In the genomic region with DNA sequence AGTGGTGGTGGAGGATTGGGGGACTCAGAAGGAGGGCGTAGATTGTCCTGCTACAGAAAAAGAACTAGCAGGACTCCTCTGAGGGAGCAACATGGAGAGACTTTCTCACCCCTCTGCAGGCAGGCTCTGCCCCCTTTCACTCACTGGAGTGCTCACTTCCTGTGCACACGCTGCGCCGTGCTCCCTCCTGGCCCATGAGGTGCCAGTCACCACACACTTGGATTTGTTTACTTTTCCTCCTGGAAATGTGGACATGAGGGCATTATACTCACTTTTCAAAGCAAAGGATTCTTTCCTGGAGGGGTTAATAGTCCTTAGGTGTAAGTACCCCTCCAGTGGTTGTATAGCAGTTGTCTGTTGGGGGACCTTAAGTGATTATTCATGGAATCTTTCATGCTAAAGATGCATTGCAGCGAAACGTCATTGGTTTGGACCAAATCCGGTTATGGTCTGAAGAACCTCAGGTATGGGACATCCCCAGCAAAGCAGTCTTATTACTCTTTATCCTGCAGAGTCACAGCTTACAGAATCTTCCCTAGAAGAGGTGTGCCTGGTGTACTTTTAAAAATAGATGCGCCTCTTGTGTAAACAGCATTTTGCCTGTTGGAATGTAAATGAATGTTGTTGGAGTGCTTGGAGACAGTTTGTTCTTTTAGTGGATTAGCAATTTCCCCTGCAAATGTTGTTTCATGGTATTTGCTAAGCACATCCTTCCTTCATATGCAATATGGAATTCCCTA, we compare ENCODE assay signal across 1 cellular context.
TF ChIP-seq lines count a peak whose summit lies in the region.

No MANE protein-coding gene starts in this region.

TF ChIP-seq in GM23338, 12 proteins besides CTCF, POLR2A, EP300 and RAD21 (continued from another document):
- TF ChIP-seq, protein P1, sequence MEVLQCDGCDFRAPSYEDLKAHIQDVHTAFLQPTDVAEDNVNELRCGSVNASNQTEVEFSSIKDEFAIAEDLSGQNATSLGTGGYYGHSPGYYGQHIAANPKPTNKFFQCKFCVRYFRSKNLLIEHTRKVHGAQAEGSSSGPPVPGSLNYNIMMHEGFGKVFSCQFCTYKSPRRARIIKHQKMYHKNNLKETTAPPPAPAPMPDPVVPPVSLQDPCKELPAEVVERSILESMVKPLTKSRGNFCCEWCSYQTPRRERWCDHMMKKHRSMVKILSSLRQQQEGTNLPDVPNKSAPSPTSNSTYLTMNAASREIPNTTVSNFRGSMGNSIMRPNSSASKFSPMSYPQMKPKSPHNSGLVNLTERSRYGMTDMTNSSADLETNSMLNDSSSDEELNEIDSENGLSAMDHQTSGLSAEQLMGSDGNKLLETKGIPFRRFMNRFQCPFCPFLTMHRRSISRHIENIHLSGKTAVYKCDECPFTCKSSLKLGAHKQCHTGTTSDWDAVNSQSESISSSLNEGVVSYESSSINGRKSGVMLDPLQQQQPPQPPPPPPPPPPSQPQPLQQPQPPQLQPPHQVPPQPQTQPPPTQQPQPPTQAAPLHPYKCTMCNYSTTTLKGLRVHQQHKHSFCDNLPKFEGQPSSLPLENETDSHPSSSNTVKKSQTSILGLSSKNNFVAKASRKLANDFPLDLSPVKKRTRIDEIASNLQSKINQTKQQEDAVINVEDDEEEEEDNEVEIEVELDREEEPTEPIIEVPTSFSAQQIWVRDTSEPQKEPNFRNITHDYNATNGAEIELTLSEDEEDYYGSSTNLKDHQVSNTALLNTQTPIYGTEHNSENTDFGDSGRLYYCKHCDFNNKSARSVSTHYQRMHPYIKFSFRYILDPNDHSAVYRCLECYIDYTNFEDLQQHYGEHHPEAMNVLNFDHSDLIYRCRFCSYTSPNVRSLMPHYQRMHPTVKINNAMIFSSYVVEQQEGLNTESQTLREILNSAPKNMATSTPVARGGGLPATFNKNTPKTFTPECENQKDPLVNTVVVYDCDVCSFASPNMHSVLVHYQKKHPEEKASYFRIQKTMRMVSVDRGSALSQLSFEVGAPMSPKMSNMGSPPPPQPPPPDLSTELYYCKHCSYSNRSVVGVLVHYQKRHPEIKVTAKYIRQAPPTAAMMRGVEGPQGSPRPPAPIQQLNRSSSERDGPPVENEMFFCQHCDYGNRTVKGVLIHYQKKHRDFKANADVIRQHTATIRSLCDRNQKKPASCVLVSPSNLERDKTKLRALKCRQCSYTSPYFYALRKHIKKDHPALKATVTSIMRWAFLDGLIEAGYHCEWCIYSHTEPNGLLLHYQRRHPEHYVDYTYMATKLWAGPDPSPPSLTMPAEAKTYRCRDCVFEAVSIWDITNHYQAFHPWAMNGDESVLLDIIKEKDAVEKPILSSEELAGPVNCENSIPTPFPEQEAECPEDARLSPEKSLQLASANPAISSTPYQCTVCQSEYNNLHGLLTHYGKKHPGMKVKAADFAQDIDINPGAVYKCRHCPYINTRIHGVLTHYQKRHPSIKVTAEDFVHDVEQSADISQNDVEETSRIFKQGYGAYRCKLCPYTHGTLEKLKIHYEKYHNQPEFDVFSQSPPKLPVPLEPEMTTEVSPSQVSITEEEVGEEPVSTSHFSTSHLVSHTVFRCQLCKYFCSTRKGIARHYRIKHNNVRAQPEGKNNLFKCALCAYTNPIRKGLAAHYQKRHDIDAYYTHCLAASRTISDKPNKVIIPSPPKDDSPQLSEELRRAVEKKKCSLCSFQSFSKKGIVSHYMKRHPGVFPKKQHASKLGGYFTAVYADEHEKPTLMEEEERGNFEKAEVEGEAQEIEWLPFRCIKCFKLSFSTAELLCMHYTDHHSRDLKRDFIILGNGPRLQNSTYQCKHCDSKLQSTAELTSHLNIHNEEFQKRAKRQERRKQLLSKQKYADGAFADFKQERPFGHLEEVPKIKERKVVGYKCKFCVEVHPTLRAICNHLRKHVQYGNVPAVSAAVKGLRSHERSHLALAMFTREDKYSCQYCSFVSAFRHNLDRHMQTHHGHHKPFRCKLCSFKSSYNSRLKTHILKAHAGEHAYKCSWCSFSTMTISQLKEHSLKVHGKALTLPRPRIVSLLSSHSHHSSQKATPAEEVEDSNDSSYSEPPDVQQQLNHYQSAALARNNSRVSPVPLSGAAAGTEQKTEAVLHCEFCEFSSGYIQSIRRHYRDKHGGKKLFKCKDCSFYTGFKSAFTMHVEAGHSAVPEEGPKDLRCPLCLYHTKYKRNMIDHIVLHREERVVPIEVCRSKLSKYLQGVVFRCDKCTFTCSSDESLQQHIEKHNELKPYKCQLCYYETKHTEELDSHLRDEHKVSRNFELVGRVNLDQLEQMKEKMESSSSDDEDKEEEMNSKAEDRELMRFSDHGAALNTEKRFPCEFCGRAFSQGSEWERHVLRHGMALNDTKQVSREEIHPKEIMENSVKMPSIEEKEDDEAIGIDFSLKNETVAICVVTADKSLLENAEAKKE (CRISPR knock-in tag; IDR thresholded peaks at IDR 0.05): no peak
- TF ChIP-seq EZH2 (IDR thresholded peaks at IDR 0.05; ENCODE audit: low read depth, unreplicated experiment) (no peak), NANOG (IDR thresholded peaks at IDR 0.05; ENCODE audit: borderline replicate concordance) (no peak), STAT1 (IDR thresholded peaks at IDR 0.05; ENCODE audit: unreplicated experiment) (no peak)
- TF ChIP-seq, protein P2, sequence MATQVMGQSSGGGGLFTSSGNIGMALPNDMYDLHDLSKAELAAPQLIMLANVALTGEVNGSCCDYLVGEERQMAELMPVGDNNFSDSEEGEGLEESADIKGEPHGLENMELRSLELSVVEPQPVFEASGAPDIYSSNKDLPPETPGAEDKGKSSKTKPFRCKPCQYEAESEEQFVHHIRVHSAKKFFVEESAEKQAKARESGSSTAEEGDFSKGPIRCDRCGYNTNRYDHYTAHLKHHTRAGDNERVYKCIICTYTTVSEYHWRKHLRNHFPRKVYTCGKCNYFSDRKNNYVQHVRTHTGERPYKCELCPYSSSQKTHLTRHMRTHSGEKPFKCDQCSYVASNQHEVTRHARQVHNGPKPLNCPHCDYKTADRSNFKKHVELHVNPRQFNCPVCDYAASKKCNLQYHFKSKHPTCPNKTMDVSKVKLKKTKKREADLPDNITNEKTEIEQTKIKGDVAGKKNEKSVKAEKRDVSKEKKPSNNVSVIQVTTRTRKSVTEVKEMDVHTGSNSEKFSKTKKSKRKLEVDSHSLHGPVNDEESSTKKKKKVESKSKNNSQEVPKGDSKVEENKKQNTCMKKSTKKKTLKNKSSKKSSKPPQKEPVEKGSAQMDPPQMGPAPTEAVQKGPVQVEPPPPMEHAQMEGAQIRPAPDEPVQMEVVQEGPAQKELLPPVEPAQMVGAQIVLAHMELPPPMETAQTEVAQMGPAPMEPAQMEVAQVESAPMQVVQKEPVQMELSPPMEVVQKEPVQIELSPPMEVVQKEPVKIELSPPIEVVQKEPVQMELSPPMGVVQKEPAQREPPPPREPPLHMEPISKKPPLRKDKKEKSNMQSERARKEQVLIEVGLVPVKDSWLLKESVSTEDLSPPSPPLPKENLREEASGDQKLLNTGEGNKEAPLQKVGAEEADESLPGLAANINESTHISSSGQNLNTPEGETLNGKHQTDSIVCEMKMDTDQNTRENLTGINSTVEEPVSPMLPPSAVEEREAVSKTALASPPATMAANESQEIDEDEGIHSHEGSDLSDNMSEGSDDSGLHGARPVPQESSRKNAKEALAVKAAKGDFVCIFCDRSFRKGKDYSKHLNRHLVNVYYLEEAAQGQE (IDR thresholded peaks at IDR 0.05; ENCODE audit: unreplicated experiment): no peak
